ENCODE assay signal across 23 cellular contexts in genomic region chr3:153093629-153094028, GRCh38.
"Had no signal": no experiment of that assay in that cellular context is flagged by ENCODE, and none has a peak within 500 bp of the region (broad histone marks: within the 10 kb centered on the region; RNA-seq: fewer than 3 reads in every experiment).

No MANE protein-coding gene starts in this region.

- H3K4me3 ChIP-seq: esophagus squamous epithelium, gastroesophageal sphincter, left ventricle myocardium inferior, lower lobe of right lung, psoas muscle, right lobe of liver, tibial artery, upper lobe of left lung, uterus had no signal

- ATAC-seq: gastroesophageal sphincter; left cardiac atrium; lower lobe of right lung; naive thymus-derived CD4-positive, alpha-beta T cell; psoas muscle; right lobe of liver; stimulated activated memory B cell treated with anti-CD40 and anti-IgM and Interleukin-4, amounts not matched to agents 10 μg/mL and 1 μg/mL and 100 μg/mL, for 72 hours had no signal

- H3K9me3 ChIP-seq: esophagus squamous epithelium, gastroesophageal sphincter, left ventricle myocardium inferior, lower lobe of right lung, psoas muscle, right lobe of liver, tibial artery, upper lobe of left lung, uterus had no signal

- H3K4me3 Mint-ChIP-seq: naive thymus-derived CD4-positive, alpha-beta T cell; nephron progenitor cell; stimulated activated memory B cell treated with anti-CD40 and anti-IgM and Interleukin-4, amounts not matched to agents 10 μg/mL and 1 μg/mL and 100 μg/mL, for 72 hours; stimulated activated naive CD8-positive, alpha-beta T cell treated with anti-CD3 and anti-CD28 coated beads, Interleukin-15, Interleukin-2, amounts not matched to agents 100 ng/mL and 50 ng/mL, for 24 hours had no signal

- DNase-seq: dermis blood vessel endothelial cell; esophagus squamous epithelium; foreskin fibroblast; glutamatergic neuron; kidney; left cardiac atrium; left ventricle myocardium inferior; lower lobe of right lung; mesenchymal stem cell; naive thymus-derived CD4-positive, alpha-beta T cell; nephron progenitor cell; psoas muscle; retina; right lobe of liver; stimulated activated CD4-positive, alpha-beta T cell treated with anti-CD3 and anti-CD28 coated beads, Interleukin-15, amount 100 ng/mL, for 24 hours; stimulated activated CD4-positive, alpha-beta T cell treated with anti-CD3 and anti-CD28 coated beads, Interleukin-1b, Interleukin-23, amount 100 ng/mL, for 48 hours; stimulated activated CD4-positive, alpha-beta T cell treated with anti-CD3 and anti-CD28 coated beads, Interleukin-4, amount 100 ng/mL, for 24 hours; tibial artery; upper lobe of left lung; uterus had no signal

- H3K36me3 ChIP-seq: esophagus squamous epithelium, gastroesophageal sphincter, left ventricle myocardium inferior, lower lobe of right lung, right lobe of liver, tibial artery, upper lobe of left lung, uterus had no signal

- H3K36me3 Mint-ChIP-seq: naive thymus-derived CD4-positive, alpha-beta T cell; stimulated activated memory B cell treated with anti-CD40 and anti-IgM and Interleukin-4, amounts not matched to agents 10 μg/mL and 1 μg/mL and 100 μg/mL, for 72 hours had no signal

- H3K9me3 Mint-ChIP-seq: nephron progenitor cell; stimulated activated memory B cell treated with anti-CD40 and anti-IgM and Interleukin-4, amounts not matched to agents 10 μg/mL and 1 μg/mL and 100 μg/mL, for 72 hours; stimulated activated naive CD8-positive, alpha-beta T cell treated with anti-CD3 and anti-CD28 coated beads, Interleukin-15, Interleukin-2, amounts not matched to agents 100 ng/mL and 50 ng/mL, for 24 hours had no signal

- H3K4me1 Mint-ChIP-seq: nephron progenitor cell; stimulated activated memory B cell treated with anti-CD40 and anti-IgM and Interleukin-4, amounts not matched to agents 10 μg/mL and 1 μg/mL and 100 μg/mL, for 72 hours had no signal

- H3K4me1 ChIP-seq: esophagus squamous epithelium, gastroesophageal sphincter, left ventricle myocardium inferior, lower lobe of right lung, psoas muscle, right lobe of liver, tibial artery, upper lobe of left lung, uterus had no signal

- H3K27me3 Mint-ChIP-seq: stimulated activated memory B cell treated with anti-CD40 and anti-IgM and Interleukin-4, amounts not matched to agents 10 μg/mL and 1 μg/mL and 100 μg/mL, for 72 hours; stimulated activated naive CD8-positive, alpha-beta T cell treated with anti-CD3 and anti-CD28 coated beads, Interleukin-15, Interleukin-2, amounts not matched to agents 100 ng/mL and 50 ng/mL, for 24 hours had no signal

- H3K27ac Mint-ChIP-seq: nephron progenitor cell; stimulated activated memory B cell treated with anti-CD40 and anti-IgM and Interleukin-4, amounts not matched to agents 10 μg/mL and 1 μg/mL and 100 μg/mL, for 72 hours; stimulated activated naive CD8-positive, alpha-beta T cell treated with anti-CD3 and anti-CD28 coated beads, Interleukin-15, Interleukin-2, amounts not matched to agents 100 ng/mL and 50 ng/mL, for 24 hours had no signal

- H3K27ac ChIP-seq: esophagus squamous epithelium, gastroesophageal sphincter, left ventricle myocardium inferior, lower lobe of right lung, psoas muscle, right lobe of liver, tibial artery, upper lobe of left lung, uterus had no signal

- H3K27me3 ChIP-seq: esophagus squamous epithelium, gastroesophageal sphincter, right lobe of liver, tibial artery, upper lobe of left lung, uterus had no signal
